14 cellular contexts compared by ENCODE assay signal in the genomic region with DNA sequence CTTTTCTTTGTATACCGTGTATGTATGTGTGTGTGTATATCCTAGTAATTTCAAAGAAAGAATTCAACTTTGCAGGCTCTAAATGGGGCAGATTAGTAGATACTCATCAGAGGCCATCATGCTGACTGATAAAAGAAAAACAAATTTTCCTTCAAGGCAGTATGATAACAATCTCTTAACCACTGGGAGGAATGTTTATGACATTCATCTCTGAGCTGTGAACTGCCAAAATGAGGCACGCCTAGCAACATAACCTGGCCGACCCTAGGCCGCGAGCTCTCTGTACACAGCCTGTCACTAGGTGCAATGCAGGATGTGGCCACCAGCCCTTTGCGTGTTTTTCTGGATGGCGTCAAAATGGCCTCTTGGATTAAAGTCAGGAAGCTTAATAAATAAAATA.
DNase-seq lines count a peak whose midpoint lies in the region; ATAC-seq and TF ChIP-seq lines count a peak whose summit lies in the region.
"Had no signal": no experiment of that assay in that cellular context is flagged by ENCODE, and none has a peak within 500 bp of the region (broad histone marks: within the 10 kb centered on the region; RNA-seq: fewer than 3 reads in every experiment).

No MANE protein-coding gene starts in this region.

- H3K36me3 ChIP-seq in SK-N-SH (replicated peaks in 1 of 2; ENCODE audit: control insufficient read depth in 1 of 2, insufficient read depth in 2 of 2, low read length in 1 of 2): peaks cover 80 to 99% of the 10 kb centered on the region in 2 experiments
- H3K36me3 ChIP-seq: SJSA1 had no signal

- H3K79me2 ChIP-seq in SK-N-SH (ENCODE audit: insufficient read depth): no peaks in the 10 kb centered on the region

- H3K27ac ChIP-seq in SK-N-SH (ENCODE audit: low read depth in 2 of 2, low read length in 1 of 2) (no peak overlapping the region), right cardiac atrium (ENCODE audit: low read length) (no peak overlapping the region)
- H3K27ac ChIP-seq: left lung, SJSA1 had no signal

- H3K9me3 ChIP-seq in SK-N-SH: no peaks in the 10 kb centered on the region
- H3K9me3 ChIP-seq in right cardiac atrium (ENCODE audit: control insufficient read depth, low read length): no peaks in the 10 kb centered on the region
- H3K9me3 ChIP-seq: MG63 had no signal

- peak; percentile 91 to 97 for ATAC-seq in activated T-cell treated with anti-CD3 and anti-CD28 coated beads, Interleukin-2, amount 50 U/mL, for 72 hours (replicated peaks in 1 of 2)
- ATAC-seq in right cardiac atrium: no peak
- ATAC-seq: left lung had no signal

- peaks cover 9% of the 10 kb centered on the region for H3K4me1 Mint-ChIP-seq in activated T-cell treated with anti-CD3 and anti-CD28 coated beads, Interleukin-2, amount 50 U/mL, for 72 hours (ENCODE audit: low read depth)
- peaks cover 17% of the 10 kb centered on the region for H3K4me1 Mint-ChIP-seq in mesothelial cell of epicardium

- intact Hi-C loops in right cardiac atrium (cut with DNase I): no loop called here

- no peak; the same call in 1 of the 2 replicates for TF ChIP-seq CTCF in SK-N-SH (IDR thresholded peaks at IDR 0.05)
- peak; percentile 37 for TF ChIP-seq CTCF in mesothelial cell of epicardium (IDR thresholded peaks at IDR 0.05; ENCODE audit: unreplicated experiment)

- H4K20me1 ChIP-seq in SK-N-SH (ENCODE audit: insufficient read depth): peaks cover 6% of the 10 kb centered on the region; the same call in 1 of the 2 replicates

- TF ChIP-seq RAD21 in SK-N-SH (IDR thresholded peaks at IDR 0.05; ENCODE audit: low read length): no peak

- no peak overlapping the region for H3K4me3 ChIP-seq in SK-N-SH (ENCODE audit: low read depth in 2 of 2, low read length in 1 of 2)
- H3K4me3 ChIP-seq in right cardiac atrium (ENCODE audit: low read length): no peak overlapping the region
- H3K4me3 ChIP-seq: left lung, MG63, SJSA1 had no signal

- H3K27me3 ChIP-seq in SK-N-SH (ENCODE audit: insufficient read depth): no peaks in the 10 kb centered on the region
- no peaks in the 10 kb centered on the region for H3K27me3 ChIP-seq in right cardiac atrium (ENCODE audit: control insufficient read depth, insufficient read depth)
- H3K27me3 ChIP-seq: left lung, MG63, SJSA1 had no signal

- peak overlapping the region; percentile 80 for H3K27ac Mint-ChIP-seq in activated T-cell treated with anti-CD3 and anti-CD28 coated beads, Interleukin-2, amount 50 U/mL, for 72 hours
- H3K27ac Mint-ChIP-seq in mesothelial cell of epicardium: no peak overlapping the region

- DNase-seq in Daoy (ENCODE audit: low read depth) (peak; percentile 25), SK-N-SH (peak; percentile 59), mesothelial cell of epicardium (ENCODE audit: low spot score in 2 of 2, unreplicated experiment in 2 of 2) (no peak), ecto neural progenitor cell (ENCODE audit: low spot score) (no peak), right cardiac atrium (no peak), GM19238 (ENCODE audit: insufficient read length, low spot score) (no peak)
- DNase-seq in activated T-cell treated with anti-CD3 and anti-CD28 coated beads, Interleukin-2, amount 50 U/mL, for 72 hours: peak; percentile 26 to 45
- DNase-seq: activated CD4-positive, CD25-positive, alpha-beta regulatory T cell treated with anti-CD3 and anti-CD28 coated beads, Interleukin-2, amount 50 U/mL, for 72 hours; H9; left lung; MG63; NCI-H2081 treated with DMSO at 0.1 percent for 48 hours had no signal

- H3K9me3 Mint-ChIP-seq in activated T-cell treated with anti-CD3 and anti-CD28 coated beads, Interleukin-2, amount 50 U/mL, for 72 hours: peaks cover 0 to 2% of the 10 kb centered on the region in 2 donors
- no peaks in the 10 kb centered on the region for H3K9me3 Mint-ChIP-seq in mesothelial cell of epicardium
- H3K9me3 Mint-ChIP-seq: H9 had no signal

- H3K9ac ChIP-seq in SK-N-SH: no peak overlapping the region

- H3K4me1 ChIP-seq in SK-N-SH (ENCODE audit: control insufficient read depth in 1 of 2, insufficient read depth in 2 of 2, low read depth in 1 of 2, low read length in 1 of 2) (no peaks in the 10 kb centered on the region), right cardiac atrium (ENCODE audit: control insufficient read depth, insufficient read depth, low read length) (no peaks in the 10 kb centered on the region)
- H3K4me1 ChIP-seq: left lung, SJSA1 had no signal

- no peak overlapping the region for H2AFZ ChIP-seq in SK-N-SH (ENCODE audit: low read depth)

- H3K4me2 ChIP-seq in SK-N-SH: no peak overlapping the region

- no peaks in the 10 kb centered on the region for H3K36me3 Mint-ChIP-seq in activated T-cell treated with anti-CD3 and anti-CD28 coated beads, Interleukin-2, amount 50 U/mL, for 72 hours (ENCODE audit: insufficient read depth in 2 of 2)
- peaks cover 79% of the 10 kb centered on the region for H3K36me3 Mint-ChIP-seq in mesothelial cell of epicardium
- H3K36me3 Mint-ChIP-seq: CD4-positive, CD25-positive, alpha-beta regulatory T cell had no signal

- H3K4me3 Mint-ChIP-seq in activated T-cell treated with anti-CD3 and anti-CD28 coated beads, Interleukin-2, amount 50 U/mL, for 72 hours: peak overlapping the region in 1 of 2 donors; percentile 70
- H3K4me3 Mint-ChIP-seq in mesothelial cell of epicardium: no peak overlapping the region
- H3K4me3 Mint-ChIP-seq: H9 had no signal

- H3K9me2 ChIP-seq in SK-N-SH: no peaks in the 10 kb centered on the region

- no peak for TF ChIP-seq EP300 in SK-N-SH (IDR thresholded peaks at IDR 0.05; ENCODE audit: borderline replicate concordance in 1 of 2, low read depth in 1 of 2, low read length in 1 of 2)

- peaks cover 9% of the 10 kb centered on the region for H3F3A ChIP-seq in SK-N-SH (replicated peaks; ENCODE audit: insufficient read depth)

- WGBS in SK-N-SH (ENCODE audit: low lambda C conversion rate): 94% methylated on average over 7 of the region's 7 CpGs
- WGBS in right cardiac atrium: 94% methylated on average over 7 of the region's 7 CpGs

- CTCF ChIA-PET in SK-N-SH (lab: Yijun Ruan, JAX): interaction anchor here (3.0 kb wide), 1 partner anchor 12 kb away, joined by 16 read pairs; no protein-coding TSS in a partner anchor

- POLR2A ChIA-PET in SK-N-SH (lab: Yijun Ruan, JAX): no interaction called here

- no peaks in the 10 kb centered on the region for H3K27me3 Mint-ChIP-seq in activated T-cell treated with anti-CD3 and anti-CD28 coated beads, Interleukin-2, amount 50 U/mL, for 72 hours (ENCODE audit: low read depth)
- no peaks in the 10 kb centered on the region for H3K27me3 Mint-ChIP-seq in mesothelial cell of epicardium (ENCODE audit: low read depth)
- H3K27me3 Mint-ChIP-seq: CD4-positive, CD25-positive, alpha-beta regulatory T cell had no signal

TF ChIP-seq in SK-N-SH, 30 proteins besides CTCF, POLR2A, EP300 and RAD21 (continues in another document):
- TF ChIP-seq RFX5 (IDR thresholded peaks at IDR 0.05; ENCODE audit: low read length): no peak
- TF ChIP-seq, protein P1, sequence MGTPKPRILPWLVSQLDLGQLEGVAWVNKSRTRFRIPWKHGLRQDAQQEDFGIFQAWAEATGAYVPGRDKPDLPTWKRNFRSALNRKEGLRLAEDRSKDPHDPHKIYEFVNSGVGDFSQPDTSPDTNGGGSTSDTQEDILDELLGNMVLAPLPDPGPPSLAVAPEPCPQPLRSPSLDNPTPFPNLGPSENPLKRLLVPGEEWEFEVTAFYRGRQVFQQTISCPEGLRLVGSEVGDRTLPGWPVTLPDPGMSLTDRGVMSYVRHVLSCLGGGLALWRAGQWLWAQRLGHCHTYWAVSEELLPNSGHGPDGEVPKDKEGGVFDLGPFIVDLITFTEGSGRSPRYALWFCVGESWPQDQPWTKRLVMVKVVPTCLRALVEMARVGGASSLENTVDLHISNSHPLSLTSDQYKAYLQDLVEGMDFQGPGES (IDR thresholded peaks at IDR 0.05; ENCODE audit: low read depth, low read length): no peak
- no peak for TF ChIP-seq NFIC (IDR thresholded peaks at IDR 0.05; ENCODE audit: borderline replicate concordance)
- no peak for TF ChIP-seq SIN3A (IDR thresholded peaks at IDR 0.05; ENCODE audit: borderline replicate concordance, low read depth, low read length)
- TF ChIP-seq, protein P2, sequence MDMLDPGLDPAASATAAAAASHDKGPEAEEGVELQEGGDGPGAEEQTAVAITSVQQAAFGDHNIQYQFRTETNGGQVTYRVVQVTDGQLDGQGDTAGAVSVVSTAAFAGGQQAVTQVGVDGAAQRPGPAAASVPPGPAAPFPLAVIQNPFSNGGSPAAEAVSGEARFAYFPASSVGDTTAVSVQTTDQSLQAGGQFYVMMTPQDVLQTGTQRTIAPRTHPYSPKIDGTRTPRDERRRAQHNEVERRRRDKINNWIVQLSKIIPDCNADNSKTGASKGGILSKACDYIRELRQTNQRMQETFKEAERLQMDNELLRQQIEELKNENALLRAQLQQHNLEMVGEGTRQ (IDR thresholded peaks at IDR 0.05; ENCODE audit: borderline replicate concordance, low read depth, low read length): no peak
- TF ChIP-seq CHD2 (IDR thresholded peaks at IDR 0.05; ENCODE audit: low read length, partially characterized antibody): no peak
- TF ChIP-seq RCOR1 (IDR thresholded peaks at IDR 0.05; ENCODE audit: low read length): no peak
- TF ChIP-seq ELF1 (IDR thresholded peaks at IDR 0.05): no peak
- no peak for TF ChIP-seq EZH2phosphoT487 (IDR thresholded peaks at IDR 0.05; ENCODE audit: borderline replicate concordance, low read depth)
- TF ChIP-seq GATA2 (CRISPR knock-in tag; IDR thresholded peaks at IDR 0.05): no peak
- no peak for TF ChIP-seq YY1 (IDR thresholded peaks at IDR 0.05; ENCODE audit: low read depth)
- no peak for TF ChIP-seq SMC3 (IDR thresholded peaks at IDR 0.05; ENCODE audit: low read depth, low read length)
- no peak for TF ChIP-seq FOSL2 (IDR thresholded peaks at IDR 0.05; ENCODE audit: borderline replicate concordance, low read depth)
- TF ChIP-seq NRF1 (IDR thresholded peaks at IDR 0.05; ENCODE audit: low read depth, low read length): no peak
- no peak for TF ChIP-seq FOXM1 (IDR thresholded peaks at IDR 0.05; ENCODE audit: low read depth)

Comparison
In these comparisons a context has a peak if more than half of its experiments do, and no peak if none do; other contexts are left out.
1. DNase-seq: peak in Daoy (single experiment), SK-N-SH (single experiment) and activated T-cell treated with anti-CD3 and anti-CD28 coated beads, Interleukin-2, amount 50 U/mL, for 72 hours (2 of 2); none in mesothelial cell of epicardium (0 of 2), ecto neural progenitor cell (single experiment), right cardiac atrium (0 of 3) and GM19238 (single experiment).
2. ATAC-seq: peak in activated T-cell treated with anti-CD3 and anti-CD28 coated beads, Interleukin-2, amount 50 U/mL, for 72 hours (2 of 2); none in right cardiac atrium (0 of 2).